ENCODE assay signal across 16 cellular contexts in genomic region chr11:126329644-126330200, GRCh38. TPM values are rescaled to one million over a fixed set of nuclear protein-coding genes. Genes with fewer than 3 reads are reported as not detected.
DNase-seq lines count a peak whose midpoint lies in the region; ATAC-seq and TF ChIP-seq lines count a peak whose summit lies in the region.
"Had no signal": no experiment of that assay in that cellular context is flagged by ENCODE, and none has a peak within 500 bp of the region (broad histone marks: within the 10 kb centered on the region; RNA-seq: fewer than 3 reads in every experiment).

No MANE protein-coding gene starts in this region.

- peaks cover 24% of the 10 kb centered on the region for H3K4me1 Mint-ChIP-seq in neural crest cell

- H3K27ac Mint-ChIP-seq in neural crest cell (ENCODE audit: unreplicated experiment), result peak overlapping the region; percentile 93
- H3K27ac Mint-ChIP-seq: GM23338 had no signal

- ATAC-seq in HG03175 (IDR thresholded peaks at IDR 0.05; ENCODE audit: unreplicated experiment), result no peak
- ATAC-seq: left lobe of liver had no signal

- TF ChIP-seq CTCF in AG10803 (conservative IDR thresholded peaks at IDR 0.05; ENCODE audit: low read length) (no peak), GM12865 (IDR thresholded peaks at IDR 0.05; ENCODE audit: insufficient read depth, low read depth, low read length, missing control alignments) (no peak), neural crest cell (conservative IDR thresholded peaks at IDR 0.05) (no peak)

- H3K9me3 Mint-ChIP-seq in neural crest cell, result no peaks in the 10 kb centered on the region
- H3K9me3 Mint-ChIP-seq: GM23338 had no signal

- H3K4me3 ChIP-seq in AG10803 (ENCODE audit: low read length), result no peak overlapping the region
- H3K4me3 ChIP-seq in GM12865 (ENCODE audit: low read depth, low read length), result no peak overlapping the region
- H3K4me3 ChIP-seq: GM23338 had no signal

- H3K27me3 Mint-ChIP-seq in neural crest cell (ENCODE audit: low read depth), result no peaks in the 10 kb centered on the region

- peak overlapping the region; percentile 38 for H3K4me3 Mint-ChIP-seq in neural crest cell
- H3K4me3 Mint-ChIP-seq: GM23338 had no signal

- DNase-seq in AG10803 (ENCODE audit: low read depth) (peak; percentile 63), GM12865 (ENCODE audit: low read depth) (peak; percentile 24), neural crest cell (ENCODE audit: low read depth, low spot score) (no peak), COLO668 (lab: John Stamatoyannopoulos, UW; ENCODE audit: unreplicated experiment) (no peak), DMS 273 (lab: John Stamatoyannopoulos, UW; ENCODE audit: unreplicated experiment) (no peak)
- peak; percentile 15 for DNase-seq in activated gamma-delta T cell treated with anti-CD3 and anti-CD28 coated beads, Interleukin-2, amount 50 U/mL, for 16 hours (ENCODE audit: low read depth)
- DNase-seq: Calu3; KBM-7; midbrain; MV-4-11; NCI-H2029; NCI-H510A; stimulated activated CD4-positive, alpha-beta T cell treated with anti-CD3 and anti-CD28 coated beads, Interleukin-4, amount 100 ng/mL, for 4 hours had no signal

- H3K36me3 Mint-ChIP-seq in neural crest cell (ENCODE audit: low read depth), result no peaks in the 10 kb centered on the region

RNA-seq across cellular contexts. Expression of gene ST3GAL4, which starts 25.8 kb away (rescaled TPM):
- 22.4 and 23.1 TPM in 2 replicates for total RNA-seq in neural crest cell

RNA-seq across cellular contexts. Expression of gene DCPS, which starts 25.9 kb away (rescaled TPM):
- 22.9 and 23.3 TPM in 2 replicates for total RNA-seq in neural crest cell

RNA-seq across cellular contexts. Expression of gene TIRAP, which starts 46.8 kb away (rescaled TPM):
- 9.7 and 10.6 TPM in 2 replicates for total RNA-seq in neural crest cell

Comparison
In these comparisons a context has a peak if more than half of its experiments do, and no peak if none do; other contexts are left out.
1. DNase-seq: peak in AG10803 (single experiment), GM12865 (single experiment) and activated gamma-delta T cell treated with anti-CD3 and anti-CD28 coated beads, Interleukin-2, amount 50 U/mL, for 16 hours (single experiment); none in neural crest cell (single experiment), COLO668 (single experiment) and DMS 273 (single experiment).